ENCODE assay signal across 18 cellular contexts in genomic region chr16:1431497-1432270, GRCh38. TPM values are rescaled to one million over a fixed set of nuclear protein-coding genes. Genes with fewer than 3 reads are reported as not detected.
A peak's percentile ranks its signal among the peaks of the same experiment; 100 is the strongest.
DNase-seq lines count a peak whose midpoint lies in the region; ATAC-seq and TF ChIP-seq lines count a peak whose summit lies in the region.
"Had no signal": no experiment of that assay in that cellular context is flagged by ENCODE, and none has a peak within 500 bp of the region (broad histone marks: within the 10 kb centered on the region; RNA-seq: fewer than 3 reads in every experiment).

No MANE protein-coding gene starts in this region.

- no peaks in the 10 kb centered on the region for H3K9me3 Mint-ChIP-seq in CD8-positive, alpha-beta T cell
- no peaks in the 10 kb centered on the region for H3K9me3 Mint-ChIP-seq in activated naive CD8-positive, alpha-beta T cell treated with anti-CD3 and anti-CD28 coated beads, Interleukin-2, amount 50 U/mL, for 24 hours
- H3K9me3 Mint-ChIP-seq: nephron had no signal

- peaks cover 0 to 4% (median 0%) of the 10 kb centered on the region in 11 experiments; a peak in 1 of 22 replicates for H3K27me3 ChIP-seq in BLaER1 treated with 17β-estradiol and CSF1 and Interleukin-3, amounts not matched to agents 10 nM and 100 nM
- no peaks in the 10 kb centered on the region for H3K27me3 ChIP-seq in CD8-positive, alpha-beta T cell (ENCODE audit: insufficient read depth, low read length)
- no peaks in the 10 kb centered on the region for H3K27me3 ChIP-seq in prostate gland (replicated peaks; ENCODE audit: insufficient read depth)
- no peaks in the 10 kb centered on the region for H3K27me3 ChIP-seq in foreskin keratinocyte

- peak overlapping the region in 8 of 10 experiments; percentile 43 to 66 (median 55); a peak in 16 of 20 replicates for H3K4me3 ChIP-seq in BLaER1 treated with 17β-estradiol and CSF1 and Interleukin-3, amounts not matched to agents 10 nM and 100 nM
- H3K4me3 ChIP-seq in CD8-positive, alpha-beta T cell (ENCODE audit: low read depth, low read length): peak overlapping the region; percentile 48
- peak overlapping the region; percentile 35 to 37 for H3K4me3 ChIP-seq in prostate gland
- H3K4me3 ChIP-seq: skin epidermis had no signal

- 84% methylated on average over 20 of the region's 20 CpGs for WGBS in prostate gland

- DNase-seq in CD8-positive, alpha-beta T cell: no peak
- no peak for DNase-seq in activated naive CD8-positive, alpha-beta T cell treated with anti-CD3 and anti-CD28 coated beads, Interleukin-2, amount 50 U/mL, for 24 hours
- DNase-seq in prostate gland (ENCODE audit: low spot score) (no peak), islet precursor cell (no peak), OCI-M2 (lab: John Stamatoyannopoulos, UW; ENCODE audit: unreplicated experiment) (no peak), foreskin keratinocyte (no peak)
- DNase-seq: GF-D8; mammary epithelial cell; stimulated activated CD4-positive, alpha-beta T cell treated with anti-CD3 and anti-CD28 coated beads, Interleukin-2, amount 100 ng/mL, for 24 hours; T-helper 9 cell had no signal

- no peaks in the 10 kb centered on the region for H3K9me3 ChIP-seq in BLaER1 treated with 17β-estradiol and CSF1 and Interleukin-3, amounts not matched to agents 10 nM and 100 nM (replicated peaks in 1 of 11)
- no peaks in the 10 kb centered on the region for H3K9me3 ChIP-seq in CD8-positive, alpha-beta T cell (ENCODE audit: low read length)
- H3K9me3 ChIP-seq in prostate gland: no peaks in the 10 kb centered on the region

- ATAC-seq in CD8-positive, alpha-beta T cell: no peak
- no peak for ATAC-seq in activated naive CD8-positive, alpha-beta T cell treated with anti-CD3 and anti-CD28 coated beads, Interleukin-2, amount 50 U/mL, for 24 hours
- no peak for ATAC-seq in foreskin keratinocyte
- ATAC-seq: SK-N-SH treated with all-trans-retinoic acid at 6 μM for 48 hours had no signal

- H3K9ac ChIP-seq in BLaER1 treated with 17β-estradiol and CSF1 and Interleukin-3, amounts not matched to agents 10 nM and 100 nM: peak overlapping the region; percentile 50 to 80 (median 77); a peak in 21 of 22 replicates

- POLR2A ChIA-PET in CD8-positive, alpha-beta T cell (lab: Charles Lee): no interaction called here

- no peaks in the 10 kb centered on the region for H3K27me3 Mint-ChIP-seq in CD8-positive, alpha-beta T cell (ENCODE audit: low read depth)
- no peaks in the 10 kb centered on the region for H3K27me3 Mint-ChIP-seq in activated naive CD8-positive, alpha-beta T cell treated with anti-CD3 and anti-CD28 coated beads, Interleukin-2, amount 50 U/mL, for 24 hours

- H3K4me3 Mint-ChIP-seq in CD8-positive, alpha-beta T cell: peak overlapping the region; percentile 65
- peak overlapping the region; percentile 29 for H3K4me3 Mint-ChIP-seq in activated naive CD8-positive, alpha-beta T cell treated with anti-CD3 and anti-CD28 coated beads, Interleukin-2, amount 50 U/mL, for 24 hours
- H3K4me3 Mint-ChIP-seq: nephron had no signal

- H3K27ac Mint-ChIP-seq in CD8-positive, alpha-beta T cell: peak overlapping the region; percentile 72
- H3K27ac Mint-ChIP-seq in activated naive CD8-positive, alpha-beta T cell treated with anti-CD3 and anti-CD28 coated beads, Interleukin-2, amount 50 U/mL, for 24 hours: peak overlapping the region; percentile 35
- H3K27ac Mint-ChIP-seq: nephron had no signal

- H3K27ac ChIP-seq in BLaER1 treated with 17β-estradiol and CSF1 and Interleukin-3, amounts not matched to agents 10 nM and 100 nM: peak overlapping the region in 10 of 11 experiments; percentile 5 to 84 (median 78); a peak in 20 of 22 replicates
- peak overlapping the region; percentile 42 for H3K27ac ChIP-seq in CD8-positive, alpha-beta T cell (ENCODE audit: low read depth, low read length)
- H3K27ac ChIP-seq in prostate gland (peak overlapping the region; percentile 68 to 71), foreskin keratinocyte (no peak overlapping the region)
- H3K27ac ChIP-seq: skin epidermis had no signal

- no peaks in the 10 kb centered on the region; a peak in 1 of 22 replicates for H3K36me3 ChIP-seq in BLaER1 treated with 17β-estradiol and CSF1 and Interleukin-3, amounts not matched to agents 10 nM and 100 nM
- H3K36me3 ChIP-seq in CD8-positive, alpha-beta T cell (ENCODE audit: insufficient read depth, low read length): no peaks in the 10 kb centered on the region
- H3K36me3 ChIP-seq in prostate gland: no peaks in the 10 kb centered on the region

- CTCF ChIA-PET in CD8-positive, alpha-beta T cell (lab: Charles Lee): no interaction called here

- TF ChIP-seq CTCF in CD8-positive, alpha-beta T cell (IDR thresholded peaks at IDR 0.05): no peak
- TF ChIP-seq CTCF in prostate gland (IDR thresholded peaks at IDR 0.05) (no peak), foreskin keratinocyte (conservative IDR thresholded peaks at IDR 0.05) (no peak)

- H4K20me1 ChIP-seq in BLaER1 treated with 17β-estradiol and CSF1 and Interleukin-3, amounts not matched to agents 10 nM and 100 nM: no peaks in the 10 kb centered on the region

- H3K4me1 ChIP-seq in BLaER1 treated with 17β-estradiol and CSF1 and Interleukin-3, amounts not matched to agents 10 nM and 100 nM: peaks cover 48 to 92% (median 79%) of the 10 kb centered on the region in 10 experiments
- peaks cover 7% of the 10 kb centered on the region for H3K4me1 ChIP-seq in CD8-positive, alpha-beta T cell (ENCODE audit: insufficient read depth, low read length)
- H3K4me1 ChIP-seq in prostate gland (replicated peaks) (peaks cover 7% of the 10 kb centered on the region), foreskin keratinocyte (no peaks in the 10 kb centered on the region)

- no peaks in the 10 kb centered on the region for H3K36me3 Mint-ChIP-seq in CD8-positive, alpha-beta T cell
- H3K36me3 Mint-ChIP-seq in activated naive CD8-positive, alpha-beta T cell treated with anti-CD3 and anti-CD28 coated beads, Interleukin-2, amount 50 U/mL, for 24 hours (ENCODE audit: low read depth): no peaks in the 10 kb centered on the region

- H3K4me2 ChIP-seq in BLaER1 treated with 17β-estradiol and CSF1 and Interleukin-3, amounts not matched to agents 10 nM and 100 nM: peak overlapping the region; percentile 67 to 99 (median 94)

- intact Hi-C loops in CD8-positive, alpha-beta T cell (cut with DNase I, micrococcal nuclease): no loop called here
- intact Hi-C loops in prostate gland (cut with DNase I): no loop called here

- H3K4me1 Mint-ChIP-seq in CD8-positive, alpha-beta T cell (ENCODE audit: low read depth): no peaks in the 10 kb centered on the region
- no peaks in the 10 kb centered on the region for H3K4me1 Mint-ChIP-seq in activated naive CD8-positive, alpha-beta T cell treated with anti-CD3 and anti-CD28 coated beads, Interleukin-2, amount 50 U/mL, for 24 hours
- H3K4me1 Mint-ChIP-seq: nephron had no signal

- no peak for TF ChIP-seq POLR2A in prostate gland (IDR thresholded peaks at IDR 0.05)

RNA-seq across cellular contexts. Expression of gene PERCC1, which starts 0.8 kb away (rescaled TPM):
- 1 to 10 TPM in 1 of 2 experiments, under 1 TPM in 1; 0.75 to 1.2 TPM for total RNA-seq in CD8-positive, alpha-beta T cell
- total RNA-seq in prostate gland (10 to 100 TPM; 26.0 to 45.2 TPM), foreskin keratinocyte (not detected in 2 replicates)
- polyA plus RNA-seq in foreskin keratinocyte: not detected in 2 replicates
- total RNA-seq: kidney epithelial cell, M059J, RPMI7951, ureter had no signal
- polyA plus RNA-seq: mammary epithelial cell had no signal

RNA-seq across cellular contexts. Expression of gene UQCC4, which starts 11.1 kb away (rescaled TPM):
- 10 to 100 TPM in 1 of 2 experiments, 1 to 10 TPM in 1; 8.1 to 10.3 TPM for total RNA-seq in CD8-positive, alpha-beta T cell
- total RNA-seq in prostate gland (10 to 100 TPM; 12.3 to 24.0 TPM), foreskin keratinocyte (20.9 and 22.9 TPM in 2 replicates)
- 26.1 and 32.5 TPM in 2 replicates for polyA plus RNA-seq in foreskin keratinocyte

RNA-seq across cellular contexts. Expression of gene CCDC154, which starts 12.7 kb away (rescaled TPM):
- total RNA-seq in CD8-positive, alpha-beta T cell: 1 to 10 TPM; 2.2 to 2.4 TPM
- 1 to 10 TPM in 1 of 2 donors, not detected in 1; 5.7 TPM for total RNA-seq in prostate gland
- 0.07 and 0.14 TPM in 2 replicates for total RNA-seq in foreskin keratinocyte
- 0.22 and 0.28 TPM in 2 replicates for polyA plus RNA-seq in foreskin keratinocyte
- total RNA-seq: M059J, RPMI7951 had no signal
- polyA plus RNA-seq: mammary epithelial cell had no signal

RNA-seq across cellular contexts. Expression of gene UNKL, which starts 17.2 kb away (rescaled TPM):
- total RNA-seq in CD8-positive, alpha-beta T cell: 10 to 100 TPM; 52.9 to 53.3 TPM
- total RNA-seq in prostate gland (10 to 100 TPM; 32.6 to 96.7 TPM), foreskin keratinocyte (3.6 and 4.3 TPM in 2 replicates)
- 2.0 and 2.1 TPM in 2 replicates for polyA plus RNA-seq in foreskin keratinocyte

RNA-seq across cellular contexts. Expression of gene CLCN7, which starts 43.1 kb away (rescaled TPM):
- total RNA-seq in CD8-positive, alpha-beta T cell: 10 to 100 TPM; 85.7 to 90.0 TPM
- total RNA-seq in prostate gland (100 to 1,000 TPM in 1 of 2 donors, 10 to 100 TPM in 1; 51.9 to 108 TPM), foreskin keratinocyte (32.2 and 37.7 TPM in 2 replicates)
- 25.2 and 28.2 TPM in 2 replicates for polyA plus RNA-seq in foreskin keratinocyte

Comparison
In these comparisons a context has a peak if more than half of its experiments do, and no peak if none do; other contexts are left out.
1. RNA of gene PERCC1, which starts 0.8 kb away (total RNA-seq): 26.0 to 45.2 TPM in prostate gland; 0.75 to 1.2 TPM in CD8-positive, alpha-beta T cell and not detected in foreskin keratinocyte; every median in the first group is over 10 times any median in the second.
2. Peak in every context shown above with its lines, with median percentiles within 50 percentile points of each other: H3K4me3 ChIP-seq.